ENCODE assay signal across 8 cellular contexts in the genomic region with DNA sequence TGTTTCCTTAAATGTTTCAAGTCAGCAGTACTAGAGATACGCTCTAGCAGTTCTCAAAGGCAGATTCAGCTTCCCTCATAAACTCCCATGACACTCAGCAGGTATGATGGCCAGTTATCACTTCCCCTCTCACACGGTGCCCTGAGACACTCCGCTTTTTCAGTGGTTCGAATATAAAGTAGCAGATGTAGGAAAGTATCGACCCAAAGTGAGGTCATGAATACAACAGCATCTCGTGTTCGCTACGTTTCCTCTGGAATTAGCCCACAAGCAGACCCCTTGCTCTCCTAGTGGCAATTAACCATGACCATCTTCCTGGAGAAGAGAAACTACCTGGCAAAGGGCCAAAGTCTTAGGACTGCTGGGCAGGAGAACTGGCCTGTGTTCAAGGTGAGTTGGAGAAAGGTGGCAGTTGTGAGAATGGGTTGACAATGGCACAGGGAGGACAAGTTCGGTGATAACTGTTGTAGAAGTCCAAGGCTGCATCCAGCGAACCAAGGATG. TPM values are rescaled to one million over a fixed set of nuclear protein-coding genes. Genes with fewer than 3 reads are reported as not detected.
DNase-seq lines count a peak whose midpoint lies in the region; ATAC-seq lines count a peak whose summit lies in the region.
"Had no signal": no experiment of that assay in that cellular context is flagged by ENCODE, and none has a peak within 500 bp of the region (broad histone marks: within the 10 kb centered on the region; RNA-seq: fewer than 3 reads in every experiment).

No MANE protein-coding gene starts in this region.

- H3K36me3 Mint-ChIP-seq in naive thymus-derived CD4-positive, alpha-beta T cell, result peaks cover 5 to 25% (median 9%) of the 10 kb centered on the region in 5 donors

- no peaks in the 10 kb centered on the region for H3K9me3 Mint-ChIP-seq in naive thymus-derived CD4-positive, alpha-beta T cell

- ATAC-seq in GM19463 (IDR thresholded peaks at IDR 0.05; ENCODE audit: unreplicated experiment) (peak; percentile 39), HG03460 (IDR thresholded peaks at IDR 0.05; ENCODE audit: unreplicated experiment) (peak; percentile 70), left cardiac atrium (no peak)
- ATAC-seq in naive thymus-derived CD4-positive, alpha-beta T cell, result peak; percentile 46

- intact Hi-C loops in naive thymus-derived CD4-positive, alpha-beta T cell (cut with micrococcal nuclease), result no loop called here
- intact Hi-C loops in left cardiac atrium (cut with DNase I), result no loop called here

- H3K36me3 ChIP-seq in naive thymus-derived CD4-positive, alpha-beta T cell (ENCODE audit: control insufficient read depth in 2 of 3, insufficient read depth in 3 of 3, low read length in 3 of 3), result peaks cover 3 to 46% (median 16%) of the 10 kb centered on the region in 3 experiments

- no peak overlapping the region for H3K4me3 ChIP-seq in naive thymus-derived CD4-positive, alpha-beta T cell (ENCODE audit: low read length)
- H3K4me3 ChIP-seq: tibial nerve had no signal

- CTCF ChIA-PET in naive thymus-derived CD4-positive, alpha-beta T cell (lab: Charles Lee), result no interaction called here

- peak overlapping the region in 3 of 9 donors; percentile 26 to 83 (median 40) for H3K27ac Mint-ChIP-seq in naive thymus-derived CD4-positive, alpha-beta T cell

- H3K27me3 ChIP-seq in naive thymus-derived CD4-positive, alpha-beta T cell (ENCODE audit: control insufficient read depth in 2 of 2, insufficient read depth in 2 of 2, low read length in 2 of 2), result no peaks in the 10 kb centered on the region
- H3K27me3 ChIP-seq: tibial nerve had no signal

- H3K4me1 ChIP-seq in naive thymus-derived CD4-positive, alpha-beta T cell (ENCODE audit: control insufficient read depth in 2 of 2, insufficient read depth in 2 of 2, low read length in 2 of 2), result no peaks in the 10 kb centered on the region
- H3K4me1 ChIP-seq: tibial nerve had no signal

- POLR2A ChIA-PET in naive thymus-derived CD4-positive, alpha-beta T cell (lab: Charles Lee), result no interaction called here

- H3K27me3 Mint-ChIP-seq in naive thymus-derived CD4-positive, alpha-beta T cell, result no peaks in the 10 kb centered on the region

- peaks cover 0 to 9% (median 0%) of the 10 kb centered on the region in 7 donors for H3K4me1 Mint-ChIP-seq in naive thymus-derived CD4-positive, alpha-beta T cell

- no peak overlapping the region for H3K4me3 Mint-ChIP-seq in naive thymus-derived CD4-positive, alpha-beta T cell

- no peak overlapping the region for H3K27ac ChIP-seq in naive thymus-derived CD4-positive, alpha-beta T cell (ENCODE audit: low read depth, low read length)
- H3K27ac ChIP-seq: epithelial cell of prostate, tibial nerve had no signal

- no peak for DNase-seq in naive thymus-derived CD4-positive, alpha-beta T cell
- no peak for DNase-seq in NCI-H2107 treated with DMSO at 0.1 percent for 48 hours (lab: John Stamatoyannopoulos, UW; ENCODE audit: unreplicated experiment)
- no peak for DNase-seq in superior temporal gyrus (ENCODE audit: extremely low spot score)
- DNase-seq in left cardiac atrium, result no peak

- H3K9me3 ChIP-seq in naive thymus-derived CD4-positive, alpha-beta T cell (ENCODE audit: control insufficient read depth in 2 of 3, low read length in 3 of 3), result no peaks in the 10 kb centered on the region
- H3K9me3 ChIP-seq: tibial nerve had no signal

RNA-seq across cellular contexts. Expression of a gene that starts 9.3 kb away (rescaled TPM):
- total RNA-seq in naive thymus-derived CD4-positive, alpha-beta T cell, result 10 to 100 TPM in 4 of 5 experiments, 1 to 10 TPM in 1; 7.6 to 15.7 (median 12.4) TPM
- polyA plus RNA-seq in naive thymus-derived CD4-positive, alpha-beta T cell, result 10 to 100 TPM in 1 of 2 donors, 1 to 10 TPM in 1; 8.0 to 10.4 TPM
- 10 to 100 TPM in 1 of 2 donors, 1 to 10 TPM in 1; 8.4 to 12.0 TPM for total RNA-seq in left cardiac atrium

RNA-seq across cellular contexts. Expression of a gene that starts 9.4 kb away (rescaled TPM):
- total RNA-seq in naive thymus-derived CD4-positive, alpha-beta T cell, result 100 to 1,000 TPM in 1 of 5 experiments, 10 to 100 TPM in 4; 36.7 to 114 (median 67.5) TPM
- 10 to 100 TPM; 18.6 to 32.5 TPM for polyA plus RNA-seq in naive thymus-derived CD4-positive, alpha-beta T cell
- total RNA-seq in left cardiac atrium, result 10 to 100 TPM; 39.1 to 66.5 TPM

RNA-seq across cellular contexts. Expression of a gene that starts 29.2 kb away (rescaled TPM):
- total RNA-seq in naive thymus-derived CD4-positive, alpha-beta T cell, result 100 to 1,000 TPM; 241 to 398 (median 263) TPM
- 100 to 1,000 TPM; 747 to 884 TPM for polyA plus RNA-seq in naive thymus-derived CD4-positive, alpha-beta T cell
- 100 to 1,000 TPM; 364 to 404 TPM for total RNA-seq in left cardiac atrium

RNA-seq across cellular contexts. Expression of a gene that starts 36.2 kb away (rescaled TPM):
- 1 to 10 TPM in 1 of 5 experiments, under 1 TPM in 4; 0.35 to 1.4 (median 0.61) TPM for total RNA-seq in naive thymus-derived CD4-positive, alpha-beta T cell
- 1 to 10 TPM in 1 of 2 donors, under 1 TPM in 1; 0.89 to 1.1 TPM for polyA plus RNA-seq in naive thymus-derived CD4-positive, alpha-beta T cell
- total RNA-seq in left cardiac atrium, result 10 to 100 TPM; 41.1 to 46.6 TPM

RNA-seq across cellular contexts. Expression of a gene that starts 44.4 kb away (rescaled TPM):
- 10 to 100 TPM in 1 of 5 experiments, 1 to 10 TPM in 4; 5.8 to 13.8 (median 6.2) TPM for total RNA-seq in naive thymus-derived CD4-positive, alpha-beta T cell
- 1 to 10 TPM; 7.6 to 8.8 TPM for polyA plus RNA-seq in naive thymus-derived CD4-positive, alpha-beta T cell
- 1 to 10 TPM; 3.0 to 4.3 TPM for total RNA-seq in left cardiac atrium

Comparison
In these comparisons a context has a peak if more than half of its experiments do, and no peak if none do; other contexts are left out.
1. ATAC-seq: peak in GM19463 (single experiment), HG03460 (single experiment) and naive thymus-derived CD4-positive, alpha-beta T cell (single experiment); none in left cardiac atrium (0 of 2).